Comparison of ENCODE assay signal across 1 cellular context in the genomic region with DNA sequence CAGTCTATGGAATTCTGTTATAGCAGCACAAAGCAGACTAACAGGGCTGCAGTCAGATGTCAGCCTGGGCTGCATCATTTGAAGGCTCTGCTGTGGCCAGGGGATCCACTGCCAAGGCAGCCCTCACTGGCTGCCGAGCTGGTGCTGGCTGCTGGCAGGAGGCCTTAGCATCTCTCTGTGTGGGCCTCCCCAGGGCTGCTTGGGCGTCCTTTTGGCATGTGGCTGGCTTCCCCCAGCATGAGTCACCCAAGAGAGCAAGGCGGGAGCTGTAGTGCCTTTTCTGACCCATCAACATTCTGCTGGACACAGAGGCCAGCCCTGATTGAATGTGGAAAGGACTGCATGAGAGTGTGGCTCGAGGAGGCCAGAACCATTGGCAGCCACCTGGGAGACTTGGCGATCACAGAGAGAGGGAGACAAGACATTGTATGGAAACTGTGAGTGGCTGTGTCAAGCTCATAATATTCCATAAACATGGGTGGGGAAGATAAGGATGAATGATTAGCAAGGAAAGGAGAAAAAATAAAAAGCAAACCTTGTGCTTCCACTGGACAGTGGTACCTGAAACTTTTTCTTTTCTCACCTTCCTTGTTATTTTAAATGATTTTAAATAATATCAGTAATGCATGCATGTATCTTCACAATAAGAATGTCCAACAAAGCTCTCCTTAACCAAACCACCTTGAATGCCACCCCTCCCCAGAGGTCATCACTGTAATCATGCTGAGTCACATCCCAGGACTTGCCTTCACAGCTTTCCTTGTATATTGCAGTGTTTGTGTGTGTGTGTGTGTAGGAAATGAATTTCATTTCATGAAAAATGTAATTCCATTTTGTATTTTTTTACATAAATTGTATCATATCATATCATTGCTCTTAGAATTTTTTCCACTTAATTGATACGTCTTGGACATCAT.
A peak's percentile ranks its signal among the peaks of the same experiment; 100 is the strongest.
TF ChIP-seq lines count a peak whose summit lies in the region.

No MANE protein-coding gene starts in this region.

TF ChIP-seq in SK-N-SH, 30 proteins besides CTCF, POLR2A, EP300 and RAD21:
- TF ChIP-seq, protein P1, sequence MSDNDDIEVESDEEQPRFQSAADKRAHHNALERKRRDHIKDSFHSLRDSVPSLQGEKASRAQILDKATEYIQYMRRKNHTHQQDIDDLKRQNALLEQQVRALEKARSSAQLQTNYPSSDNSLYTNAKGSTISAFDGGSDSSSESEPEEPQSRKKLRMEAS (IDR thresholded peaks at IDR 0.05; ENCODE audit: low read depth): peak; percentile 97
- peak; percentile 33; the same call in 1 of the 2 replicates for TF ChIP-seq POLR2AphosphoS5 (IDR thresholded peaks at IDR 0.05; ENCODE audit: low read depth, low read length)
- peak; percentile 25; the same call in 1 of the 2 replicates for TF ChIP-seq MEF2A (IDR thresholded peaks at IDR 0.05; ENCODE audit: borderline replicate concordance, low read depth)
- TF ChIP-seq, protein P2, sequence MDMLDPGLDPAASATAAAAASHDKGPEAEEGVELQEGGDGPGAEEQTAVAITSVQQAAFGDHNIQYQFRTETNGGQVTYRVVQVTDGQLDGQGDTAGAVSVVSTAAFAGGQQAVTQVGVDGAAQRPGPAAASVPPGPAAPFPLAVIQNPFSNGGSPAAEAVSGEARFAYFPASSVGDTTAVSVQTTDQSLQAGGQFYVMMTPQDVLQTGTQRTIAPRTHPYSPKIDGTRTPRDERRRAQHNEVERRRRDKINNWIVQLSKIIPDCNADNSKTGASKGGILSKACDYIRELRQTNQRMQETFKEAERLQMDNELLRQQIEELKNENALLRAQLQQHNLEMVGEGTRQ (IDR thresholded peaks at IDR 0.05; ENCODE audit: borderline replicate concordance, low read depth, low read length): no peak
- TF ChIP-seq ELF1 (IDR thresholded peaks at IDR 0.05): no peak
- peak; percentile 96 for TF ChIP-seq FOSL2 (IDR thresholded peaks at IDR 0.05; ENCODE audit: borderline replicate concordance, low read depth)
- TF ChIP-seq TCF12 (IDR thresholded peaks at IDR 0.05): peak; percentile 82; the same call in 1 of the 2 replicates
- TF ChIP-seq JUND (IDR thresholded peaks at IDR 0.05): peak; percentile 93
- TF ChIP-seq, protein P3, sequence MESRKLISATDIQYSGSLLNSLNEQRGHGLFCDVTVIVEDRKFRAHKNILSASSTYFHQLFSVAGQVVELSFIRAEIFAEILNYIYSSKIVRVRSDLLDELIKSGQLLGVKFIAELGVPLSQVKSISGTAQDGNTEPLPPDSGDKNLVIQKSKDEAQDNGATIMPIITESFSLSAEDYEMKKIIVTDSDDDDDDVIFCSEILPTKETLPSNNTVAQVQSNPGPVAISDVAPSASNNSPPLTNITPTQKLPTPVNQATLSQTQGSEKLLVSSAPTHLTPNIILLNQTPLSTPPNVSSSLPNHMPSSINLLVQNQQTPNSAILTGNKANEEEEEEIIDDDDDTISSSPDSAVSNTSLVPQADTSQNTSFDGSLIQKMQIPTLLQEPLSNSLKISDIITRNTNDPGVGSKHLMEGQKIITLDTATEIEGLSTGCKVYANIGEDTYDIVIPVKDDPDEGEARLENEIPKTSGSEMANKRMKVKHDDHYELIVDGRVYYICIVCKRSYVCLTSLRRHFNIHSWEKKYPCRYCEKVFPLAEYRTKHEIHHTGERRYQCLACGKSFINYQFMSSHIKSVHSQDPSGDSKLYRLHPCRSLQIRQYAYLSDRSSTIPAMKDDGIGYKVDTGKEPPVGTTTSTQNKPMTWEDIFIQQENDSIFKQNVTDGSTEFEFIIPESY (IDR thresholded peaks at IDR 0.05; ENCODE audit: borderline replicate concordance, low read depth): peak; percentile 51; the same call in 1 of the 2 replicates
- peak; percentile 17; the same call in 1 of the 2 replicates for TF ChIP-seq TAF1 (IDR thresholded peaks at IDR 0.05; ENCODE audit: borderline replicate concordance, low read depth, low read length)
- peak; percentile 63; the same call in 1 of the 2 replicates for TF ChIP-seq TEAD4 (IDR thresholded peaks at IDR 0.05; ENCODE audit: borderline replicate concordance, insufficient read depth)
- no peak for TF ChIP-seq YY1 (IDR thresholded peaks at IDR 0.05; ENCODE audit: low read depth)
- no peak for TF ChIP-seq FOXJ3 (CRISPR knock-in tag; IDR thresholded peaks at IDR 0.05)
- TF ChIP-seq MXI1 (IDR thresholded peaks at IDR 0.05; ENCODE audit: low read depth, low read length): no peak
- TF ChIP-seq GATA2 (CRISPR knock-in tag; IDR thresholded peaks at IDR 0.05): no peak
- TF ChIP-seq, protein P4, sequence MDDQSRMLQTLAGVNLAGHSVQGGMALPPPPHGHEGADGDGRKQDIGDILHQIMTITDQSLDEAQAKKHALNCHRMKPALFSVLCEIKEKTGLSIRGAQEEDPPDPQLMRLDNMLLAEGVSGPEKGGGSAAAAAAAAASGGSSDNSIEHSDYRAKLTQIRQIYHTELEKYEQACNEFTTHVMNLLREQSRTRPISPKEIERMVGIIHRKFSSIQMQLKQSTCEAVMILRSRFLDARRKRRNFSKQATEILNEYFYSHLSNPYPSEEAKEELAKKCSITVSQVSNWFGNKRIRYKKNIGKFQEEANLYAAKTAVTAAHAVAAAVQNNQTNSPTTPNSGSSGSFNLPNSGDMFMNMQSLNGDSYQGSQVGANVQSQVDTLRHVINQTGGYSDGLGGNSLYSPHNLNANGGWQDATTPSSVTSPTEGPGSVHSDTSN (IDR thresholded peaks at IDR 0.05): peak; percentile 82
- TF ChIP-seq SIN3A (IDR thresholded peaks at IDR 0.05; ENCODE audit: borderline replicate concordance, low read depth, low read length): peak; percentile 35; the same call in 1 of the 2 replicates
- TF ChIP-seq, protein P5, sequence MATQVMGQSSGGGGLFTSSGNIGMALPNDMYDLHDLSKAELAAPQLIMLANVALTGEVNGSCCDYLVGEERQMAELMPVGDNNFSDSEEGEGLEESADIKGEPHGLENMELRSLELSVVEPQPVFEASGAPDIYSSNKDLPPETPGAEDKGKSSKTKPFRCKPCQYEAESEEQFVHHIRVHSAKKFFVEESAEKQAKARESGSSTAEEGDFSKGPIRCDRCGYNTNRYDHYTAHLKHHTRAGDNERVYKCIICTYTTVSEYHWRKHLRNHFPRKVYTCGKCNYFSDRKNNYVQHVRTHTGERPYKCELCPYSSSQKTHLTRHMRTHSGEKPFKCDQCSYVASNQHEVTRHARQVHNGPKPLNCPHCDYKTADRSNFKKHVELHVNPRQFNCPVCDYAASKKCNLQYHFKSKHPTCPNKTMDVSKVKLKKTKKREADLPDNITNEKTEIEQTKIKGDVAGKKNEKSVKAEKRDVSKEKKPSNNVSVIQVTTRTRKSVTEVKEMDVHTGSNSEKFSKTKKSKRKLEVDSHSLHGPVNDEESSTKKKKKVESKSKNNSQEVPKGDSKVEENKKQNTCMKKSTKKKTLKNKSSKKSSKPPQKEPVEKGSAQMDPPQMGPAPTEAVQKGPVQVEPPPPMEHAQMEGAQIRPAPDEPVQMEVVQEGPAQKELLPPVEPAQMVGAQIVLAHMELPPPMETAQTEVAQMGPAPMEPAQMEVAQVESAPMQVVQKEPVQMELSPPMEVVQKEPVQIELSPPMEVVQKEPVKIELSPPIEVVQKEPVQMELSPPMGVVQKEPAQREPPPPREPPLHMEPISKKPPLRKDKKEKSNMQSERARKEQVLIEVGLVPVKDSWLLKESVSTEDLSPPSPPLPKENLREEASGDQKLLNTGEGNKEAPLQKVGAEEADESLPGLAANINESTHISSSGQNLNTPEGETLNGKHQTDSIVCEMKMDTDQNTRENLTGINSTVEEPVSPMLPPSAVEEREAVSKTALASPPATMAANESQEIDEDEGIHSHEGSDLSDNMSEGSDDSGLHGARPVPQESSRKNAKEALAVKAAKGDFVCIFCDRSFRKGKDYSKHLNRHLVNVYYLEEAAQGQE (IDR thresholded peaks at IDR 0.05; ENCODE audit: low read depth, low read length): 0 out of 2 replicates have a peak, but pooled peaks have one; percentile 43
- TF ChIP-seq, protein P6, sequence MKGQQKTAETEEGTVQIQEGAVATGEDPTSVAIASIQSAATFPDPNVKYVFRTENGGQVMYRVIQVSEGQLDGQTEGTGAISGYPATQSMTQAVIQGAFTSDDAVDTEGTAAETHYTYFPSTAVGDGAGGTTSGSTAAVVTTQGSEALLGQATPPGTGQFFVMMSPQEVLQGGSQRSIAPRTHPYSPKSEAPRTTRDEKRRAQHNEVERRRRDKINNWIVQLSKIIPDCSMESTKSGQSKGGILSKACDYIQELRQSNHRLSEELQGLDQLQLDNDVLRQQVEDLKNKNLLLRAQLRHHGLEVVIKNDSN (IDR thresholded peaks at IDR 0.05; ENCODE audit: borderline replicate concordance, low read depth): no peak
- peak; percentile 73 for TF ChIP-seq FOXM1 (IDR thresholded peaks at IDR 0.05; ENCODE audit: low read depth)
- TF ChIP-seq RCOR1 (IDR thresholded peaks at IDR 0.05; ENCODE audit: low read length): no peak
- peak; percentile 73; the same call in 1 of the 2 replicates for TF ChIP-seq RXRA (IDR thresholded peaks at IDR 0.05; ENCODE audit: borderline replicate concordance, low read depth)
- TF ChIP-seq NFIC (IDR thresholded peaks at IDR 0.05; ENCODE audit: borderline replicate concordance): peak; percentile 95
TF ChIP-seq in SK-N-SH: peak in this region for 15.
